ENCODE assay signal across 8 cellular contexts in the genomic region with DNA sequence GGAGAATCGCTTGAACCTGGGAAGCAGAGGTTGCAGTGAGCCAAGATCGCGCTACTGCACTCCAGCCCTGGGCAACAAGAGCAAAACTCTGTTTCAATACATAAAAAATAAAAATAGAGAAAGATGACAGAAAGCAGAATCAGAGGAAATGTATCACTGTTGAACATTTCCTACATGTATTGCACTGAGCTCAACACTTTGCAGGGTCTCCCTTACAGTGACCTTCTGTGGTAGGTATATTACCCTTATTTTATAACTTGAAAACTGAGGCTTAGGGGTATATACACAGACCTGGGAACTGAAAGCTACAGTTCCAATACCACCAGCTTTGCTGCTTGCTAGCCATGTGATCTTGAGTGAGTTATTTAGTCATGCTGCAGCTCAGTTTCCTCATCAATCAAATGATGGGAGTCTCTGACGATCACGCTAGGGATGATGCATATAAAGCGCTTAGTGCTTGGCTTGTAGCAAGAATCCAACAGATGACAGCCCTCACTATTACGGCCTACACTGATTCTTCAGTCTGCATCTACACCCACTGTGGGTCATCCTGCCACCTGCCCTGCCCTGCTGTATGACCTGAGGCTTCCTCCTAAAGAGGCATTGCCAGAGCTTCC.
"Had no signal": no experiment of that assay in that cellular context is flagged by ENCODE, and none has a peak within 500 bp of the region (broad histone marks: within the 10 kb centered on the region; RNA-seq: fewer than 3 reads in every experiment).

No MANE protein-coding gene starts in this region.

- H2AFZ ChIP-seq: GM23248 had no signal

- H3K4me3 ChIP-seq: GM23248, HAP-1 had no signal

- H3K9ac ChIP-seq: GM23248 had no signal

- ATAC-seq: HCT116, HepG2 had no signal

- H3K4me3 Mint-ChIP-seq: HFFc6 had no signal

- H3K4me1 ChIP-seq: HAP-1 had no signal

- H3K27ac Mint-ChIP-seq: HFFc6 had no signal

- H3K36me3 ChIP-seq: HAP-1 had no signal

- FAIRE-seq: HepG2 had no signal

- H3K27ac ChIP-seq: GM23248, HL-60 had no signal

- DNase-seq: GM23248, GOT3, H7, HFFc6 had no signal

- H3K9me3 ChIP-seq: HAP-1 had no signal
